11 cellular contexts compared by ENCODE assay signal in the genomic region with DNA sequence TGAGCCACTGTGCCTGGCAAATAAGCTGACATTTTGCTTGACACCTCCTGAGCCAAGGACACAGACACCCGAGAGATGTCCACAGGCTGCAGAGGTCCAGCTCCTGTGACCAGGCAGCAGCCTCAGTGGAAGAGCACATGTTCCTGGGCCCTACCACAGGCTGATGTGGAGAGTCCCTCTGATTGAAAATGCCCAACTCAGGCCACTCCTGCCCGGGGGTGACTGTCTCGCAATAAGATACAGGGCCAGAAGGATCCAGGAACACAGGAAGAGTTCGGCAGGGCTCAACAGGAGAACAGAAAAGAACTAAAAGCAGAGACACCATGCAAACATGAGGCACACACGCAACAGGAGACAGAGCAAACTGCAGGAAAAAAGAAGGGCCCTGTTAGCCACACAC. TPM values are rescaled to one million over a fixed set of nuclear protein-coding genes. Genes with fewer than 3 reads are reported as not detected.
A peak's percentile ranks its signal among the peaks of the same experiment; 100 is the strongest.
DNase-seq lines count a peak whose midpoint lies in the region; ATAC-seq and FAIRE-seq lines count a peak whose summit lies in the region.
"Had no signal": no experiment of that assay in that cellular context is flagged by ENCODE, and none has a peak within 500 bp of the region (broad histone marks: within the 10 kb centered on the region; RNA-seq: fewer than 3 reads in every experiment).

No MANE protein-coding gene starts in this region.

- no peak for FAIRE-seq in RCC 7860 (lab: Jason Lieb, UNC)

- POLR2A ChIA-PET in activated naive CD8-positive, alpha-beta T cell treated with anti-CD3 and anti-CD28 coated beads, Interleukin-2, amount 10 ng/mL, durations not matched to agents 7 days and 5 days (lab: Charles Lee): interaction anchor here (10.7 to 14.5 kb wide), 2 partner anchors 27 to 51 kb away, joined by 145 to 686 read pairs; a partner anchor contains a TSS

- H3K27me3 Mint-ChIP-seq in T-helper 2 cell treated with Interferon-gamma antibody and Interleukin-4, amounts not matched to agents 5 μg/mL and 100 μg/mL, for 36 hours (ENCODE audit: low read depth): no peaks in the 10 kb centered on the region
- H3K27me3 Mint-ChIP-seq in activated naive CD8-positive, alpha-beta T cell treated with anti-CD3 and anti-CD28 coated beads, Interleukin-2, amount 10 ng/mL, durations not matched to agents 7 days and 5 days: no peaks in the 10 kb centered on the region
- no peaks in the 10 kb centered on the region for H3K27me3 Mint-ChIP-seq in memory B cell

- H3K27ac ChIP-seq in temporal lobe (ENCODE audit: low read depth, low read length): peak overlapping the region; percentile 91

- H3K36me3 Mint-ChIP-seq in T-helper 2 cell treated with Interferon-gamma antibody and Interleukin-4, amounts not matched to agents 5 μg/mL and 100 μg/mL, for 36 hours (ENCODE audit: low read depth): no peaks in the 10 kb centered on the region
- H3K36me3 Mint-ChIP-seq in activated naive CD8-positive, alpha-beta T cell treated with anti-CD3 and anti-CD28 coated beads, Interleukin-2, amount 10 ng/mL, durations not matched to agents 7 days and 5 days: no peaks in the 10 kb centered on the region
- no peaks in the 10 kb centered on the region for H3K36me3 Mint-ChIP-seq in memory B cell

- peak overlapping the region; percentile 73 for H3K27ac Mint-ChIP-seq in T-helper 2 cell treated with Interferon-gamma antibody and Interleukin-4, amounts not matched to agents 5 μg/mL and 100 μg/mL, for 36 hours
- H3K27ac Mint-ChIP-seq in activated naive CD8-positive, alpha-beta T cell treated with anti-CD3 and anti-CD28 coated beads, Interleukin-2, amount 10 ng/mL, durations not matched to agents 7 days and 5 days: peak overlapping the region; percentile 23
- H3K27ac Mint-ChIP-seq in memory B cell: peak overlapping the region; percentile 97

- ATAC-seq in activated naive CD8-positive, alpha-beta T cell treated with anti-CD3 and anti-CD28 coated beads, Interleukin-2, amount 10 ng/mL, durations not matched to agents 7 days and 5 days (ENCODE audit: low read depth): no peak
- ATAC-seq in memory B cell (ENCODE audit: low read depth) (no peak), HG03342 (IDR thresholded peaks at IDR 0.05; ENCODE audit: unreplicated experiment) (no peak)

- DNase-seq in T-helper 2 cell treated with Interferon-gamma antibody and Interleukin-4, amounts not matched to agents 5 μg/mL and 100 μg/mL, for 36 hours (ENCODE audit: low spot score): no peak
- DNase-seq in T-helper 2 cell: no peak
- no peak for DNase-seq in activated naive CD8-positive, alpha-beta T cell treated with anti-CD3 and anti-CD28 coated beads, Interleukin-2, amount 10 ng/mL, durations not matched to agents 7 days and 5 days
- DNase-seq in memory B cell (ENCODE audit: low spot score in 2 of 2): no peak
- DNase-seq in RCC 7860 (ENCODE audit: low spot score): no peak
- DNase-seq in NCI-H2196 treated with DMSO at 0.1 percent for 48 hours (lab: John Stamatoyannopoulos, UW; ENCODE audit: unreplicated experiment): no peak
- DNase-seq: activated effector memory CD4-positive, alpha-beta T cell treated with Interleukin-2 at 50 U/mL for 16 hours; foreskin melanocyte; NCI-H1105 had no signal

- no peaks in the 10 kb centered on the region for H3K9me3 Mint-ChIP-seq in T-helper 2 cell treated with Interferon-gamma antibody and Interleukin-4, amounts not matched to agents 5 μg/mL and 100 μg/mL, for 36 hours
- H3K9me3 Mint-ChIP-seq in activated naive CD8-positive, alpha-beta T cell treated with anti-CD3 and anti-CD28 coated beads, Interleukin-2, amount 10 ng/mL, durations not matched to agents 7 days and 5 days: no peaks in the 10 kb centered on the region
- H3K9me3 Mint-ChIP-seq in memory B cell: no peaks in the 10 kb centered on the region

- H3K4me3 Mint-ChIP-seq in T-helper 2 cell treated with Interferon-gamma antibody and Interleukin-4, amounts not matched to agents 5 μg/mL and 100 μg/mL, for 36 hours: no peak overlapping the region
- no peak overlapping the region for H3K4me3 Mint-ChIP-seq in activated naive CD8-positive, alpha-beta T cell treated with anti-CD3 and anti-CD28 coated beads, Interleukin-2, amount 10 ng/mL, durations not matched to agents 7 days and 5 days
- no peak overlapping the region for H3K4me3 Mint-ChIP-seq in memory B cell

- peaks cover 22% of the 10 kb centered on the region for H3K4me1 Mint-ChIP-seq in T-helper 2 cell treated with Interferon-gamma antibody and Interleukin-4, amounts not matched to agents 5 μg/mL and 100 μg/mL, for 36 hours (ENCODE audit: low read depth)
- H3K4me1 Mint-ChIP-seq in activated naive CD8-positive, alpha-beta T cell treated with anti-CD3 and anti-CD28 coated beads, Interleukin-2, amount 10 ng/mL, durations not matched to agents 7 days and 5 days: peaks cover 8% of the 10 kb centered on the region
- H3K4me1 Mint-ChIP-seq in memory B cell: peaks cover 18% of the 10 kb centered on the region

RNA-seq across cellular contexts. Expression of a gene that starts 28.4 kb away (rescaled TPM):
- over 10,000 TPM; 13,719 to 14,448 TPM for total RNA-seq in activated naive CD8-positive, alpha-beta T cell treated with anti-CD3 and anti-CD28 coated beads, Interleukin-2, amount 10 ng/mL, durations not matched to agents 7 days and 5 days
- 8,183 TPM for total RNA-seq in temporal lobe

RNA-seq across cellular contexts. Expression of a gene that starts 47.8 kb away (rescaled TPM):
- total RNA-seq in activated naive CD8-positive, alpha-beta T cell treated with anti-CD3 and anti-CD28 coated beads, Interleukin-2, amount 10 ng/mL, durations not matched to agents 7 days and 5 days: 100 to 1,000 TPM; 402 to 407 TPM
- 8.4 TPM for total RNA-seq in temporal lobe

RNA-seq across cellular contexts. Expression of a gene that starts 54.5 kb away (rescaled TPM):
- total RNA-seq in activated naive CD8-positive, alpha-beta T cell treated with anti-CD3 and anti-CD28 coated beads, Interleukin-2, amount 10 ng/mL, durations not matched to agents 7 days and 5 days: 10 to 100 TPM; 74.2 to 74.9 TPM
- total RNA-seq in temporal lobe: 34.2 TPM

Comparison
In these comparisons a context has a peak if more than half of its experiments do, and no peak if none do; other contexts are left out.
1. H3K27ac Mint-ChIP-seq: peak in every context shown above with its lines; median percentile 97 in memory B cell; 73 in T-helper 2 cell treated with Interferon-gamma antibody and Interleukin-4, amounts not matched to agents 5 μg/mL and 100 μg/mL, for 36 hours; 23 in activated naive CD8-positive, alpha-beta T cell treated with anti-CD3 and anti-CD28 coated beads, Interleukin-2, amount 10 ng/mL, durations not matched to agents 7 days and 5 days.
2. RNA of a gene that starts 47.8 kb away (total RNA-seq): 402 to 407 TPM in activated naive CD8-positive, alpha-beta T cell treated with anti-CD3 and anti-CD28 coated beads, Interleukin-2, amount 10 ng/mL, durations not matched to agents 7 days and 5 days; 8.4 TPM in temporal lobe (single experiment); every median in the first group is over 10 times any median in the second.